In the genomic region with DNA sequence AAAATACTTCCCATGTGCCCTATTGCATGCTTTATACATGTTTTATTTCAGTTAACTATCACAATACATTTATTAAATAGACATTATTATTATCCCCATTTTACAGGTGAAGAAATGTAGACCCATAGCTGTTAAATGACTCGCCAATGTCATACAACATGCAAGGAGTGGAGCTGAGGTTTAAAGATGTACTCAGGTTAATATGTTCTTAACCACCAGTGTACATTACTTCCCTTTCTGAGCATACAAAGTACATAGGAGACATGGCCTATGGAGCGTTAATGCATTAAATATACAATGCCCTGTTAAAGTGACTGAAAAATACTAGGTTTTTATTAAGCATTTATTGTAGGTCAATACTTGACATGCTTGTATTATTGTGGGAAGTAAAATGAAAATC, we compare ENCODE assay signal across 16 cellular contexts.
DNase-seq lines count a peak whose midpoint lies in the region; ATAC-seq and TF ChIP-seq lines count a peak whose summit lies in the region.
"Had no signal": no experiment of that assay in that cellular context is flagged by ENCODE, and none has a peak within 500 bp of the region (broad histone marks: within the 10 kb centered on the region; RNA-seq: fewer than 3 reads in every experiment).

No MANE protein-coding gene starts in this region.

- H3K27ac Mint-ChIP-seq in osteocyte (ENCODE audit: unreplicated experiment), result peak overlapping the region; percentile 45
- H3K27ac Mint-ChIP-seq: CD4-positive, alpha-beta T cell; GM23338; IgD-negative memory B cell had no signal

- no peaks in the 10 kb centered on the region for H3K9me3 Mint-ChIP-seq in osteocyte (ENCODE audit: unreplicated experiment)
- H3K9me3 Mint-ChIP-seq: CD4-positive, alpha-beta T cell; GM23338; IgD-negative memory B cell had no signal

- WGBS in sigmoid colon, 2 donors, result 92 to 94% methylated on average over 2 of the region's 2 CpGs

- no peak for TF ChIP-seq POLR2A in sigmoid colon (IDR thresholded peaks at IDR 0.05)

- H3K27me3 ChIP-seq in foreskin keratinocyte, result no peaks in the 10 kb centered on the region
- H3K27me3 ChIP-seq in sigmoid colon, result no peaks in the 10 kb centered on the region

- no peaks in the 10 kb centered on the region for H3K9me3 ChIP-seq in sigmoid colon
- H3K9me3 ChIP-seq: Caco-2 had no signal

- no peak overlapping the region for H3K4me3 Mint-ChIP-seq in osteocyte (ENCODE audit: unreplicated experiment)
- H3K4me3 Mint-ChIP-seq: CD4-positive, alpha-beta T cell; GM23338; IgD-negative memory B cell had no signal

- TF ChIP-seq EP300 in sigmoid colon (IDR thresholded peaks at IDR 0.05), result no peak

- no peak overlapping the region for H3K4me3 ChIP-seq in sigmoid colon
- H3K4me3 ChIP-seq: GM23338 had no signal

- TF ChIP-seq CTCF in VCaP (conservative IDR thresholded peaks at IDR 0.05) (no peak), foreskin keratinocyte (conservative IDR thresholded peaks at IDR 0.05) (no peak), osteocyte (IDR thresholded peaks at IDR 0.05) (no peak), sigmoid colon (IDR thresholded peaks at IDR 0.05) (no peak)

- H3K27ac ChIP-seq in VCaP (peak overlapping the region; percentile 88), foreskin keratinocyte (peak overlapping the region; percentile 44), sigmoid colon (no peak overlapping the region)
- H3K27ac ChIP-seq: C4-2B had no signal

- H3K36me3 ChIP-seq in sigmoid colon, result no peaks in the 10 kb centered on the region

- H3K36me3 Mint-ChIP-seq in osteocyte (ENCODE audit: unreplicated experiment), result no peaks in the 10 kb centered on the region

- intact Hi-C loops in sigmoid colon (cut with DNase I), result no loop called here

- ATAC-seq in HG02981 (IDR thresholded peaks at IDR 0.05; ENCODE audit: unreplicated experiment) (peak; percentile 46), foreskin keratinocyte (no peak), GM19467 (IDR thresholded peaks at IDR 0.05; ENCODE audit: unreplicated experiment) (no peak)
- ATAC-seq: GM23338, HepG2 had no signal

- H3K4me1 ChIP-seq in foreskin keratinocyte, result peaks cover 21% of the 10 kb centered on the region
- peaks cover 0 to 61% (median 38%) of the 10 kb centered on the region in 4 donors for H3K4me1 ChIP-seq in sigmoid colon

- peaks cover 42% of the 10 kb centered on the region for H3K4me1 Mint-ChIP-seq in osteocyte (ENCODE audit: unreplicated experiment)

- no peak for DNase-seq in foreskin keratinocyte
- DNase-seq in osteocyte (ENCODE audit: extremely low spot score, unreplicated experiment), result no peak
- DNase-seq in pons (ENCODE audit: low spot score), result no peak
- DNase-seq in sigmoid colon, result no peak
- DNase-seq: AML-193; Caco-2; CD4-positive, alpha-beta T cell; HCEC 1CT; KBM-7 had no signal

- H3K27me3 Mint-ChIP-seq in osteocyte (ENCODE audit: unreplicated experiment), result no peaks in the 10 kb centered on the region
- H3K27me3 Mint-ChIP-seq: CD4-positive, alpha-beta T cell; IgD-negative memory B cell had no signal

Comparison
In these comparisons a context has a peak if more than half of its experiments do, and no peak if none do; other contexts are left out.
1. H3K27ac ChIP-seq: peak in VCaP (single experiment) and foreskin keratinocyte (single experiment); none in sigmoid colon (0 of 4).